Comparison of ENCODE assay signal across 8 cellular contexts in the genomic region with DNA sequence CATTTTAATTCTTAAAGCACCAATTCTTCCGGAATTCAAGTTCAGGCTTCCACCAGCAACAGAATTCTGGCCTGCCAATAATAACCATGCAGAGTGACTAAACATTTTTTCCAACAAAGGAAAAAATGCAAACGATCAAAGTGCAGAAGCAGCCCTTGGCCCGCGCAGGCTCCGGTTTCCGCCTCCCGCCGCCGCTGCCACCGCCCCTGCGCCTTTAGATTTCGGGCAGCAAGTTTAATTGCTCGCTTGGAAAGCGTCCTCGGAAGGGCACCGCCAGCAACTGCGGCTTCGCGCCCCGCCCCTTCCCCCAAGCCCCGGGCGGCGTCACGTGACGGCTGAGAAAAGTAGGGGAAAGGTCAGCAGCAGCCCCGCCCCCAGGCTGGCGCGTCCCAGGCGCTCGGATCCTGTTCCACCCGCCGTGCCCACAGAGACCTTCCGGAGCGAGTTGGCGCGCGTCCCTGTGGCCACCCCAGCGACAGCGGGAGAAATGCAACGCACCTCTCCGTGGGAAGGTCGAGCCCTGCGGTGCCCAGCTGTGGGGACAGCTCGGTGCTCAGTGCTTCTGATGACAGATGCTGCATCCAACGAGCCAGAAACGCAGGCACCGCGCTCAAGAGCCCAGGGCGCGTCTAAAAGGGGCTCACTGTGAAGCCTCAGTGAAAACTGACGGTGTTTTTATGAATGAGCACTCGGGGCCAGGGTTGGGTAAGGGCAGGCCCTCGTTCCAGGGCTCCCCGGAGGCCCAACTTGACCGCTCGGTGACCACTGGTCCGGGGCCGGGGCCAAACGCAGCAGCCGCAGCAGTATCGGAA. TPM values are rescaled to one million over a fixed set of nuclear protein-coding genes. Genes with fewer than 3 reads are reported as not detected.
DNase-seq lines count a peak whose midpoint lies in the region; ATAC-seq and TF ChIP-seq lines count a peak whose summit lies in the region.

No MANE protein-coding gene starts in this region.

- TF ChIP-seq CTCF in epithelial cell of proximal tubule (conservative IDR thresholded peaks at IDR 0.05; ENCODE audit: low read depth, low read length) (no peak), mucosa of descending colon (IDR thresholded peaks at IDR 0.05) (no peak)

- H3K27me3 ChIP-seq in BLaER1 treated with 17β-estradiol and CSF1 and Interleukin-3, amounts not matched to agents 10 nM and 100 nM: peaks cover 0 to 24% (median 0%) of the 10 kb centered on the region in 11 experiments; a peak in 7 of 22 replicates

- no peaks in the 10 kb centered on the region; a peak in 1 of 22 replicates for H3K36me3 ChIP-seq in BLaER1 treated with 17β-estradiol and CSF1 and Interleukin-3, amounts not matched to agents 10 nM and 100 nM
- no peaks in the 10 kb centered on the region for H3K36me3 ChIP-seq in mucosa of descending colon (ENCODE audit: low read depth)

- intact Hi-C loops in mucosa of descending colon (cut with DNase I, micrococcal nuclease): no loop called here

- peak overlapping the region; percentile 62 to 84 (median 72) for H3K4me3 ChIP-seq in BLaER1 treated with 17β-estradiol and CSF1 and Interleukin-3, amounts not matched to agents 10 nM and 100 nM
- H3K4me3 ChIP-seq in epithelial cell of proximal tubule (ENCODE audit: low read depth, low read length) (peak overlapping the region; percentile 44), mucosa of descending colon (no peak overlapping the region)

- peak; percentile 47 for ATAC-seq in GM19372 (IDR thresholded peaks at IDR 0.05; ENCODE audit: low read depth, unreplicated experiment)
- ATAC-seq in mucosa of descending colon: peak; percentile 78

- H3K27ac ChIP-seq in BLaER1 treated with 17β-estradiol and CSF1 and Interleukin-3, amounts not matched to agents 10 nM and 100 nM: peak overlapping the region; percentile 77 to 97 (median 92)

- no peaks in the 10 kb centered on the region for H3K9me3 ChIP-seq in BLaER1 treated with 17β-estradiol and CSF1 and Interleukin-3, amounts not matched to agents 10 nM and 100 nM (replicated peaks in 1 of 11)
- H3K9me3 ChIP-seq in mucosa of descending colon: no peaks in the 10 kb centered on the region

- peak overlapping the region; percentile 79 to 90 (median 84) for H3K9ac ChIP-seq in BLaER1 treated with 17β-estradiol and CSF1 and Interleukin-3, amounts not matched to agents 10 nM and 100 nM

- peaks cover 67 to 87% (median 79%) of the 10 kb centered on the region in 10 experiments for H3K4me1 ChIP-seq in BLaER1 treated with 17β-estradiol and CSF1 and Interleukin-3, amounts not matched to agents 10 nM and 100 nM
- peaks cover 65% of the 10 kb centered on the region for H3K4me1 ChIP-seq in mucosa of descending colon (ENCODE audit: low read depth)

- DNase-seq in HuH-7 (ENCODE audit: low spot score): peak; percentile 100
- peak; percentile 100 for DNase-seq in OCI-M1 (lab: John Stamatoyannopoulos, UW)
- DNase-seq in activated T-cell treated with anti-CD3 and anti-CD28 coated beads for 48 hours (ENCODE audit: low read depth): peak; percentile 93
- DNase-seq in epithelial cell of proximal tubule (ENCODE audit: low read depth): no peak
- DNase-seq in mucosa of descending colon: peak; percentile 98 to 99 (median 98)
- peak; percentile 93 to 94 for DNase-seq in stimulated activated CD8-positive, alpha-beta memory T cell treated with anti-CD3 and anti-CD28 coated beads, Interleukin-2, amount 100 ng/mL, for 48 hours (ENCODE audit: low read depth in 2 of 2)

- H4K20me1 ChIP-seq in BLaER1 treated with 17β-estradiol and CSF1 and Interleukin-3, amounts not matched to agents 10 nM and 100 nM: peaks cover 0 to 12% (median 0%) of the 10 kb centered on the region in 11 experiments; a peak in 6 of 22 replicates

- H3K4me2 ChIP-seq in BLaER1 treated with 17β-estradiol and CSF1 and Interleukin-3, amounts not matched to agents 10 nM and 100 nM: peak overlapping the region; percentile 95 to 99 (median 98)

RNA-seq across cellular contexts. Expression of gene CPT1A, which starts 2.5 kb away (rescaled TPM):
- total RNA-seq in epithelial cell of proximal tubule (6.7 and 10.2 TPM in 2 replicates), mucosa of descending colon (100 to 1,000 TPM; 130 to 191 (median 144) TPM)

Comparison
In these comparisons a context has a peak if more than half of its experiments do, and no peak if none do; other contexts are left out.
1. RNA of gene CPT1A, which starts 2.5 kb away (total RNA-seq): 130 to 191 TPM in mucosa of descending colon; 6.7 to 10.2 TPM in epithelial cell of proximal tubule; every median in the first group is over 10 times any median in the second.